Comparison of ENCODE assay signal across 1 cellular context in the genomic region with DNA sequence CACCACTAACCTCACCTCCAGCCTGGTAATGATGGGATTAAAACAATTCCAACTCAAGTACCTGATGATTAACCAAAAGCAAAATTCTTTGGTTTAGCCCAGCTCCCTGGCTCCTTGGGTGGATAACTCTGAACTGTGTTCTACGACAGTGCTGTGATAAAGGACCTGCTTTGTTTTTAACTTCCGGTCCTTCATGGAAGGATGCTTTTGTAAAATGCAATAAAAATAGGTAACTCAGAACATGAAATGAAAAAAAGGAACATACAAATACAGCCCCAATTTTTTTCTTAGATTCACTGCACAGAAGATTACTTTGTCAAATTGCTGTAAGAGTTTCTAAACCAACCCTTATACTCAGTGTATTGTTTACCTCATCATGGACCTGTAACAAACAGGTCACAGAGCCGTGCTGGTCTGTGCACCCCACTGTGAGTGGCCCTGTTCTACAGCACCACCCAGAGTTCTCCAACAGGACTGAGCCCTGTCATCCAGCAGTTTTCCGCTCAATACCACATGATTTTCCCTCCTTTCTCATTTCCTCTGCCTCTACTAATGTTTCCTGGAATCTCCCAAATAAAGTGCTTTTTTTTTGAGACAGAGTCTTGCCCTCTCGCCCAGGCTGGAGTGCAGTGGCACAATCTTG.
TF ChIP-seq lines count a peak whose summit lies in the region.

No MANE protein-coding gene starts in this region.

TF ChIP-seq in WTC11, 78 proteins besides CTCF, POLR2A, EP300 and RAD21:
- TF ChIP-seq ZNF396 (CRISPR knock-in tag; IDR thresholded peaks at IDR 0.05; ENCODE audit: borderline replicate concordance) (no peak), PREB (CRISPR knock-in tag; IDR thresholded peaks at IDR 0.05; ENCODE audit: borderline replicate concordance) (no peak), GRHL2 (CRISPR knock-in tag; IDR thresholded peaks at IDR 0.05; ENCODE audit: insufficient replicate concordance, severe bottlenecking) (no peak), NR3C1 (CRISPR knock-in tag; conservative IDR thresholded peaks at IDR 0.05; ENCODE audit: low read depth) (no peak), JAZF1 (CRISPR knock-in tag; IDR thresholded peaks at IDR 0.05) (no peak), SP1 (CRISPR knock-in tag; conservative IDR thresholded peaks at IDR 0.05) (no peak)
- TF ChIP-seq, protein P1, sequence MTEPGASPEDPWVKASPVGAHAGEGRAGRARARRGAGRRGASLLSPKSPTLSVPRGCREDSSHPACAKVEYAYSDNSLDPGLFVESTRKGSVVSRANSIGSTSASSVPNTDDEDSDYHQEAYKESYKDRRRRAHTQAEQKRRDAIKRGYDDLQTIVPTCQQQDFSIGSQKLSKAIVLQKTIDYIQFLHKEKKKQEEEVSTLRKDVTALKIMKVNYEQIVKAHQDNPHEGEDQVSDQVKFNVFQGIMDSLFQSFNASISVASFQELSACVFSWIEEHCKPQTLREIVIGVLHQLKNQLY (CRISPR knock-in tag; IDR thresholded peaks at IDR 0.05) = no peak
- TF ChIP-seq, protein P2, sequence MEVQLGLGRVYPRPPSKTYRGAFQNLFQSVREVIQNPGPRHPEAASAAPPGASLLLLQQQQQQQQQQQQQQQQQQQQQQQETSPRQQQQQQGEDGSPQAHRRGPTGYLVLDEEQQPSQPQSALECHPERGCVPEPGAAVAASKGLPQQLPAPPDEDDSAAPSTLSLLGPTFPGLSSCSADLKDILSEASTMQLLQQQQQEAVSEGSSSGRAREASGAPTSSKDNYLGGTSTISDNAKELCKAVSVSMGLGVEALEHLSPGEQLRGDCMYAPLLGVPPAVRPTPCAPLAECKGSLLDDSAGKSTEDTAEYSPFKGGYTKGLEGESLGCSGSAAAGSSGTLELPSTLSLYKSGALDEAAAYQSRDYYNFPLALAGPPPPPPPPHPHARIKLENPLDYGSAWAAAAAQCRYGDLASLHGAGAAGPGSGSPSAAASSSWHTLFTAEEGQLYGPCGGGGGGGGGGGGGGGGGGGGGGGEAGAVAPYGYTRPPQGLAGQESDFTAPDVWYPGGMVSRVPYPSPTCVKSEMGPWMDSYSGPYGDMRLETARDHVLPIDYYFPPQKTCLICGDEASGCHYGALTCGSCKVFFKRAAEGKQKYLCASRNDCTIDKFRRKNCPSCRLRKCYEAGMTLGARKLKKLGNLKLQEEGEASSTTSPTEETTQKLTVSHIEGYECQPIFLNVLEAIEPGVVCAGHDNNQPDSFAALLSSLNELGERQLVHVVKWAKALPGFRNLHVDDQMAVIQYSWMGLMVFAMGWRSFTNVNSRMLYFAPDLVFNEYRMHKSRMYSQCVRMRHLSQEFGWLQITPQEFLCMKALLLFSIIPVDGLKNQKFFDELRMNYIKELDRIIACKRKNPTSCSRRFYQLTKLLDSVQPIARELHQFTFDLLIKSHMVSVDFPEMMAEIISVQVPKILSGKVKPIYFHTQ (CRISPR knock-in tag; IDR thresholded peaks at IDR 0.05) = no peak
- TF ChIP-seq, protein P3, sequence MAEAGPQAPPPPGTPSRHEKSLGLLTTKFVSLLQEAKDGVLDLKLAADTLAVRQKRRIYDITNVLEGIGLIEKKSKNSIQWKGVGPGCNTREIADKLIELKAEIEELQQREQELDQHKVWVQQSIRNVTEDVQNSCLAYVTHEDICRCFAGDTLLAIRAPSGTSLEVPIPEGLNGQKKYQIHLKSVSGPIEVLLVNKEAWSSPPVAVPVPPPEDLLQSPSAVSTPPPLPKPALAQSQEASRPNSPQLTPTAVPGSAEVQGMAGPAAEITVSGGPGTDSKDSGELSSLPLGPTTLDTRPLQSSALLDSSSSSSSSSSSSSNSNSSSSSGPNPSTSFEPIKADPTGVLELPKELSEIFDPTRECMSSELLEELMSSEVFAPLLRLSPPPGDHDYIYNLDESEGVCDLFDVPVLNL (CRISPR knock-in tag; IDR thresholded peaks at IDR 0.05; ENCODE audit: borderline replicate concordance, low read depth) = no peak
- TF ChIP-seq, protein P4, sequence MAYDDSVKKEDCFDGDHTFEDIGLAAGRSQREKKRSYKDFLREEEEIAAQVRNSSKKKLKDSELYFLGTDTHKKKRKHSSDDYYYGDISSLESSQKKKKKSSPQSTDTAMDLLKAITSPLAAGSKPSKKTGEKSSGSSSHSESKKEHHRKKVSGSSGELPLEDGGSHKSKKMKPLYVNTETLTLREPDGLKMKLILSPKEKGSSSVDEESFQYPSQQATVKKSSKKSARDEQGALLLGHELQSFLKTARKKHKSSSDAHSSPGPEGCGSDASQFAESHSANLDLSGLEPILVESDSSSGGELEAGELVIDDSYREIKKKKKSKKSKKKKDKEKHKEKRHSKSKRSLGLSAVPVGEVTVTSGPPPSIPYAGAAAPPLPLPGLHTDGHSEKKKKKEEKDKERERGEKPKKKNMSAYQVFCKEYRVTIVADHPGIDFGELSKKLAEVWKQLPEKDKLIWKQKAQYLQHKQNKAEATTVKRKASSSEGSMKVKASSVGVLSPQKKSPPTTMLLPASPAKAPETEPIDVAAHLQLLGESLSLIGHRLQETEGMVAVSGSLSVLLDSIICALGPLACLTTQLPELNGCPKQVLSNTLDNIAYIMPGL (CRISPR knock-in tag; IDR thresholded peaks at IDR 0.05) = no peak
